Comparison of ENCODE assay signal across 1 cellular context in the genomic region with DNA sequence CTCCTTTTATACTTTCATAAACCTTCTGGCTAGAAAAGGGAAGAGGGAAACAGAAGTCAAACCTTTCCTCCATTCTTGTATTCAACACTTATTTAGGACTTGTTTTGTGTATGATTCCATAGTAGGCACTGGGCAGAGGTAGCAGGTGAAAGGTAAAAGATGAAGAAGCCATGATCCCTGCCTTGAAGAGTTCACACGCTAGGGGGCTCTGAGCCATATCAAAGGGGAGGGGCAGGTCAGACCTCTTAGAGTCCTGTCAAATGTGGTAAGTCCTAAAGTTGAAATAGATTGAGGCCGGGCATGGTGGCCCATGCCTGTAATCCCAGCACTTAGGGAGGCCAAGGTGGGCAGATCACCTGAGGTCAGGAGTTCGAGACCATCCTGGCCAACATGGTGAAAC.
TF ChIP-seq lines count a peak whose summit lies in the region.

No MANE protein-coding gene starts in this region.

TF ChIP-seq in HepG2, 621 proteins besides CTCF, POLR2A, EP300 and RAD21:
- no peak for TF ChIP-seq RFX3 (CRISPR knock-in tag; IDR thresholded peaks at IDR 0.05)
- no peak for TF ChIP-seq SMC3 (IDR thresholded peaks at IDR 0.05; ENCODE audit: low read length)
- no peak for TF ChIP-seq STAT5B (CRISPR knock-in tag; IDR thresholded peaks at IDR 0.05)
- TF ChIP-seq, protein P1, sequence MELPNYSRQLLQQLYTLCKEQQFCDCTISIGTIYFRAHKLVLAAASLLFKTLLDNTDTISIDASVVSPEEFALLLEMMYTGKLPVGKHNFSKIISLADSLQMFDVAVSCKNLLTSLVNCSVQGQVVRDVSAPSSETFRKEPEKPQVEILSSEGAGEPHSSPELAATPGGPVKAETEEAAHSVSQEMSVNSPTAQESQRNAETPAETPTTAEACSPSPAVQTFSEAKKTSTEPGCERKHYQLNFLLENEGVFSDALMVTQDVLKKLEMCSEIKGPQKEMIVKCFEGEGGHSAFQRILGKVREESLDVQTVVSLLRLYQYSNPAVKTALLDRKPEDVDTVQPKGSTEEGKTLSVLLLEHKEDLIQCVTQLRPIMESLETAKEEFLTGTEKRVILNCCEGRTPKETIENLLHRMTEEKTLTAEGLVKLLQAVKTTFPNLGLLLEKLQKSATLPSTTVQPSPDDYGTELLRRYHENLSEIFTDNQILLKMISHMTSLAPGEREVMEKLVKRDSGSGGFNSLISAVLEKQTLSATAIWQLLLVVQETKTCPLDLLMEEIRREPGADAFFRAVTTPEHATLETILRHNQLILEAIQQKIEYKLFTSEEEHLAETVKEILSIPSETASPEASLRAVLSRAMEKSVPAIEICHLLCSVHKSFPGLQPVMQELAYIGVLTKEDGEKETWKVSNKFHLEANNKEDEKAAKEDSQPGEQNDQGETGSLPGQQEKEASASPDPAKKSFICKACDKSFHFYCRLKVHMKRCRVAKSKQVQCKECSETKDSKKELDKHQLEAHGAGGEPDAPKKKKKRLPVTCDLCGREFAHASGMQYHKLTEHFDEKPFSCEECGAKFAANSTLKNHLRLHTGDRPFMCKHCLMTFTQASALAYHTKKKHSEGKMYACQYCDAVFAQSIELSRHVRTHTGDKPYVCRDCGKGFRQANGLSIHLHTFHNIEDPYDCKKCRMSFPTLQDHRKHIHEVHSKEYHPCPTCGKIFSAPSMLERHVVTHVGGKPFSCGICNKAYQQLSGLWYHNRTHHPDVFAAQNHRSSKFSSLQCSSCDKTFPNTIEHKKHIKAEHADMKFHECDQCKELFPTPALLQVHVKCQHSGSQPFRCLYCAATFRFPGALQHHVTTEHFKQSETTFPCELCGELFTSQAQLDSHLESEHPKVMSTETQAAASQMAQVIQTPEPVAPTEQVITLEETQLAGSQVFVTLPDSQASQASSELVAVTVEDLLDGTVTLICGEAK (IDR thresholded peaks at IDR 0.05), result no peak
- TF ChIP-seq, protein P1 (CRISPR knock-in tag; IDR thresholded peaks at IDR 0.05), result no peak
- peak; percentile 18; the same call in 1 of the 2 replicates for TF ChIP-seq STAG1 (CRISPR knock-in tag; IDR thresholded peaks at IDR 0.05)
- TF ChIP-seq ZNF460 (CRISPR knock-in tag; IDR thresholded peaks at IDR 0.05; ENCODE audit: borderline replicate concordance), result no peak
- TF ChIP-seq PPARG (CRISPR knock-in tag; conservative IDR thresholded peaks at IDR 0.05), result 0 out of 2 replicates have a peak, but pooled peaks have one; percentile 18
- TF ChIP-seq HBP1 (CRISPR knock-in tag; IDR thresholded peaks at IDR 0.05; ENCODE audit: low read depth), result no peak
- no peak for TF ChIP-seq RBM22 (optimal IDR thresholded peaks at IDR 0.05; ENCODE audit: low read length)
- no peak for TF ChIP-seq SOX13 (IDR thresholded peaks at IDR 0.05)
- no peak for TF ChIP-seq SOX13 (CRISPR knock-in tag; conservative IDR thresholded peaks at IDR 0.05 in 1 of 2, IDR thresholded peaks at IDR 0.05 in 1 of 2)
- TF ChIP-seq ATRX (CRISPR knock-in tag; IDR thresholded peaks at IDR 0.05; ENCODE audit: borderline replicate concordance), result no peak
- TF ChIP-seq HNRNPLL (IDR thresholded peaks at IDR 0.05; ENCODE audit: low read depth, low read length, poor library complexity, severe bottlenecking), result no peak
- no peak for TF ChIP-seq IKZF4 (CRISPR knock-in tag; IDR thresholded peaks at IDR 0.05; ENCODE audit: borderline replicate concordance, low read depth, not compliant biosample characterization)
- no peak for TF ChIP-seq ZNF749 (CRISPR knock-in tag; IDR thresholded peaks at IDR 0.05; ENCODE audit: borderline replicate concordance)
- TF ChIP-seq, protein P2, sequence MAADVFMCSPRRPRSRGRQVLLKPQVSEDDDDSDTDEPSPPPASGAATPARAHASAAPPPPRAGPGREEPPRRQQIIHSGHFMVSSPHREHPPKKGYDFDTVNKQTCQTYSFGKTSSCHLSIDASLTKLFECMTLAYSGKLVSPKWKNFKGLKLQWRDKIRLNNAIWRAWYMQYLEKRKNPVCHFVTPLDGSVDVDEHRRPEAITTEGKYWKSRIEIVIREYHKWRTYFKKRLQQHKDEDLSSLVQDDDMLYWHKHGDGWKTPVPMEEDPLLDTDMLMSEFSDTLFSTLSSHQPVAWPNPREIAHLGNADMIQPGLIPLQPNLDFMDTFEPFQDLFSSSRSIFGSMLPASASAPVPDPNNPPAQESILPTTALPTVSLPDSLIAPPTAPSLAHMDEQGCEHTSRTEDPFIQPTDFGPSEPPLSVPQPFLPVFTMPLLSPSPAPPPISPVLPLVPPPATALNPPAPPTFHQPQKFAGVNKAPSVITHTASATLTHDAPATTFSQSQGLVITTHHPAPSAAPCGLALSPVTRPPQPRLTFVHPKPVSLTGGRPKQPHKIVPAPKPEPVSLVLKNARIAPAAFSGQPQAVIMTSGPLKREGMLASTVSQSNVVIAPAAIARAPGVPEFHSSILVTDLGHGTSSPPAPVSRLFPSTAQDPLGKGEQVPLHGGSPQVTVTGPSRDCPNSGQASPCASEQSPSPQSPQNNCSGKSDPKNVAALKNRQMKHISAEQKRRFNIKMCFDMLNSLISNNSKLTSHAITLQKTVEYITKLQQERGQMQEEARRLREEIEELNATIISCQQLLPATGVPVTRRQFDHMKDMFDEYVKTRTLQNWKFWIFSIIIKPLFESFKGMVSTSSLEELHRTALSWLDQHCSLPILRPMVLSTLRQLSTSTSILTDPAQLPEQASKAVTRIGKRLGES (CRISPR knock-in tag; IDR thresholded peaks at IDR 0.05; ENCODE audit: borderline replicate concordance), result no peak
- TF ChIP-seq MYNN (CRISPR knock-in tag; IDR thresholded peaks at IDR 0.05; ENCODE audit: low read depth), result no peak
- TF ChIP-seq PCBP1 (IDR thresholded peaks at IDR 0.05; ENCODE audit: borderline replicate concordance, low read depth, low read length), result no peak
- TF ChIP-seq ZNF34 (CRISPR knock-in tag; IDR thresholded peaks at IDR 0.05; ENCODE audit: borderline replicate concordance), result no peak
